In the genomic region with DNA sequence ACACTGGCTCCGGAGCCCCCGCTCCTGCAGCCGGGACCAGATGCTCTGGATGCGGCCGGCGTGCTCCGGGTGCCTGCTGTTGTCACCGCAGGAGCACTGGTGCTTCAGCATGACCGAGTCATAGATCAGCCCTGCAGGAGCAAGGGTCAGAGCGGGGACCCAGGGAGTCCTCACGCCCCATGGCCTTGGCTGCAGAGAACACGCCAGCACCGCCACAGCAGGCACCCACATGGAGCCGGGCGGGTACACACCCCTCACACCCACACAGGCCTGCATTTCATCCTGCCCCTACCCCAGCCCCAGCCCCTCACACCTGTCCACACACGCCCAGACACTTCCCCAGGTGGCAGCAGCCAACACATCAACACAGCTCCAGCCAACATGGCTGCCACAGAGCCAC, we compare ENCODE assay signal across 16 cellular contexts.
"Had no signal": no experiment of that assay in that cellular context is flagged by ENCODE, and none has a peak within 500 bp of the region (broad histone marks: within the 10 kb centered on the region; RNA-seq: fewer than 3 reads in every experiment).

No MANE protein-coding gene starts in this region.

- DNase-seq: activated CD4-positive, alpha-beta T cell treated with anti-CD3 and anti-CD28 coated beads for 4 hours; activated effector memory CD4-positive, alpha-beta T cell treated with anti-CD3 and anti-CD28 coated beads, Interleukin-2, amount 50 U/mL, for 16 hours; activated T-cell treated with anti-CD3 and anti-CD28 coated beads, Interleukin-2, amount 50 U/mL, for 1 hour; gastrocnemius medialis; left colon; mammary epithelial cell; nucleus accumbens; stimulated activated CD4-positive, alpha-beta T cell treated with anti-CD3 and anti-CD28 coated beads, Interleukin-1b, Interleukin-23, amount 100 ng/mL, for 48 hours; T-helper 2 cell; uterus had no signal

- H3K27ac Mint-ChIP-seq: natural killer cell treated with Interleukin-12 subunit alpha and Interleukin-12 subunit beta and Interleukin-15 and Interleukin-18, amount 100 ng/mL, for 72 hours had no signal

- H3K27me3 Mint-ChIP-seq: natural killer cell treated with Interleukin-12 subunit alpha and Interleukin-12 subunit beta and Interleukin-15 and Interleukin-18, amount 100 ng/mL, for 72 hours had no signal

- H3K27me3 ChIP-seq: gastrocnemius medialis, heart left ventricle, right lobe of liver, SJSA1, tibial nerve, uterus had no signal

- H3K4me1 ChIP-seq: prostate gland, right lobe of liver, SJSA1, uterus had no signal

- H3K9me3 ChIP-seq: gastrocnemius medialis, heart left ventricle, prostate gland, right lobe of liver, SJSA1, tibial nerve, uterus had no signal

- ATAC-seq: gastrocnemius medialis; heart left ventricle; left colon; natural killer cell treated with Interleukin-12 subunit alpha and Interleukin-12 subunit beta and Interleukin-15 and Interleukin-18, amount 100 ng/mL, for 72 hours; right lobe of liver had no signal

- H3K27ac ChIP-seq: gastrocnemius medialis, prostate gland, right lobe of liver, SJSA1 had no signal

- H3K4me3 ChIP-seq: gastrocnemius medialis, heart left ventricle, prostate gland, right lobe of liver, SJSA1, tibial nerve, uterus had no signal

- H3K9me3 Mint-ChIP-seq: natural killer cell treated with Interleukin-12 subunit alpha and Interleukin-12 subunit beta and Interleukin-15 and Interleukin-18, amount 100 ng/mL, for 72 hours had no signal

- H3K4me3 Mint-ChIP-seq: natural killer cell treated with Interleukin-12 subunit alpha and Interleukin-12 subunit beta and Interleukin-15 and Interleukin-18, amount 100 ng/mL, for 72 hours had no signal

- H3K36me3 ChIP-seq: uterus had no signal
